10 cellular contexts compared by ENCODE assay signal in the genomic region with DNA sequence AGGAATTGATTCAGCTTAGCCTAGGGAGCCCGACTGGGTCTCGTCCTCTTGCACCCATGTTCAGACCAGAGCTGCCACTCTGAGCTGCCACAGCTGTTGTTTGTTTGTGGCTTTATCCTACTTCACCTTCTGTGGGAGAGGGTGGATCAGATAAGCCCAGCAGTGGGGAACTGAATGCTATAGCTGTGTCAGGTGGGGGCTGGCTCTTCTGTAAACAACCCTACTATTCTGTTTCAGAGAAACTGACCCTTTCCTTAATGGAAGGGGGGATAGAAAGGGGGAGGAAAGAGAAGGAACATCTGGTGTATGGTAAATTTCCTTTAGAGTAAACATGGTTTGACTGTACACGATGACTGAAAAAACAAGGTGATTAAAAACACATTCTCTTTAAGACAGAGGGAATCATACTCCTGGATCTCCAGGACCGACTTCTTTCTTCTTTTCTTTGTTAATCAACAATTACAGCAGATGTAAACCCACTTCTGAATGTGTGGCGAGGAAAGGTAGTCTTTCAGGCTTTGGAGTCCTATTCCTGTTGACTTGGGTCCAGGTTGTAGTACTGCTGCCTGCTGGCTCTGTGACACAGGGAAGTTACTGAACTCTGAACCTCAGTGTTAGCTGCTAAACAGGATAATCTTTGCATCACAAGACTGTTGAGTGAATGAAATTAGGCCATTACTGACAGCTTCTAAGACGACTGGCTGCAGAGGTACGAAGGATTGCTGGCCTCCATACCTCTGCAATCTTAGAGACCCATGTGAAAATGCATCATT. TPM values are rescaled to one million over a fixed set of nuclear protein-coding genes. Genes with fewer than 3 reads are reported as not detected.
DNase-seq lines count a peak whose midpoint lies in the region; TF ChIP-seq lines count a peak whose summit lies in the region.
"Had no signal": no experiment of that assay in that cellular context is flagged by ENCODE, and none has a peak within 500 bp of the region (broad histone marks: within the 10 kb centered on the region; RNA-seq: fewer than 3 reads in every experiment).

No MANE protein-coding gene starts in this region.

- H3K4me3 Mint-ChIP-seq in H9, result no peak overlapping the region

- TF ChIP-seq CTCF in breast epithelium (IDR thresholded peaks at IDR 0.05) (no peak), liver (IDR thresholded peaks at IDR 0.05; ENCODE audit: low read depth, low read length, missing input control) (no peak), testis (IDR thresholded peaks at IDR 0.05) (no peak), H9 (conservative IDR thresholded peaks at IDR 0.05) (no peak)

- no peaks in the 10 kb centered on the region for H3K79me1 ChIP-seq in H9 (ENCODE audit: insufficient read depth, low read depth, low read length, poor library complexity, severe bottlenecking)

- H2AFZ ChIP-seq in H9 (ENCODE audit: low read length), result no peak overlapping the region

- no peak for TF ChIP-seq RAD21 in liver (IDR thresholded peaks at IDR 0.05)

- H3K27me3 ChIP-seq in breast epithelium, result no peaks in the 10 kb centered on the region
- H3K27me3 ChIP-seq in liver (ENCODE audit: control insufficient read depth in 4 of 4, insufficient read depth in 4 of 4, low read length in 3 of 4), result no peaks in the 10 kb centered on the region
- H3K27me3 ChIP-seq in testis, result no peaks in the 10 kb centered on the region
- H3K27me3 ChIP-seq in H9 (ENCODE audit: insufficient read depth, low read length), result no peaks in the 10 kb centered on the region; the same call in 1 of the 2 replicates

- H3K14ac ChIP-seq in H9 (ENCODE audit: insufficient read depth, low read length), result no peak overlapping the region

- no peak overlapping the region for H2BK15ac ChIP-seq in H9 (ENCODE audit: low read depth, low read length)

- H3K23ac ChIP-seq in H9 (ENCODE audit: insufficient read length, low read depth, low read length), result no peak overlapping the region

- H3K56ac ChIP-seq in H9 (ENCODE audit: insufficient read length, low read depth, low read length), result no peak overlapping the region

- no peaks in the 10 kb centered on the region for H3K36me3 ChIP-seq in breast epithelium
- H3K36me3 ChIP-seq in liver (ENCODE audit: control insufficient read depth in 4 of 4, insufficient read depth in 3 of 4, low read depth in 1 of 4, low read length in 3 of 4), result no peaks in the 10 kb centered on the region
- no peaks in the 10 kb centered on the region for H3K36me3 ChIP-seq in testis (ENCODE audit: low read depth, missing control alignments)

- H3K27ac Mint-ChIP-seq in H9, result no peak overlapping the region

- H3K4me1 ChIP-seq in breast epithelium (peaks cover 7 to 24% of the 10 kb centered on the region in 2 donors), liver (ENCODE audit: control insufficient read depth in 4 of 4, insufficient read depth in 4 of 4, low read length in 3 of 4) (peaks cover 21 to 69% (median 52%) of the 10 kb centered on the region in 4 donors), testis (peaks cover 97% of the 10 kb centered on the region), H9 (ENCODE audit: insufficient read depth, low read length) (no peaks in the 10 kb centered on the region; the same call in 1 of the 2 replicates)

- TF ChIP-seq POLR2A in breast epithelium (IDR thresholded peaks at IDR 0.05) (no peak), testis (IDR thresholded peaks at IDR 0.05) (no peak)

- no peak overlapping the region for H3K18ac ChIP-seq in H9 (ENCODE audit: insufficient read length, low read depth, low read length)

- H3K4me3 ChIP-seq in breast epithelium, result peak overlapping the region in 2 of 3 donors; percentile 7 to 48
- H3K4me3 ChIP-seq in liver (ENCODE audit: low read depth in 1 of 3, low read length in 3 of 3), result no peak overlapping the region
- H3K4me3 ChIP-seq in testis, result no peak overlapping the region

- no peak overlapping the region for H3T11ph ChIP-seq in H9 (ENCODE audit: low read length)

- H2AK5ac ChIP-seq in H9 (ENCODE audit: insufficient read length, low read length), result no peak overlapping the region

- H3K9ac ChIP-seq in liver (ENCODE audit: low read depth in 1 of 2, low read length in 2 of 2) (no peak overlapping the region), H9 (ENCODE audit: extremely low read depth, insufficient read length, low read length) (no peak overlapping the region)

- H3K4me1 Mint-ChIP-seq in H9, result peaks cover 61 to 73% of the 10 kb centered on the region in 2 experiments

- H3K4me2 ChIP-seq in H9 (ENCODE audit: insufficient read depth, insufficient read length, low read length), result no peak overlapping the region

- H3K4ac ChIP-seq in H9 (ENCODE audit: low read depth, low read length), result no peak overlapping the region

- no peak overlapping the region for H2BK5ac ChIP-seq in H9 (ENCODE audit: insufficient read length, low read length)

- H3K27me3 Mint-ChIP-seq in H9 (ENCODE audit: low read depth), result peaks cover 21% of the 10 kb centered on the region

- H4K20me1 ChIP-seq in H9 (ENCODE audit: control insufficient read depth, insufficient read depth, insufficient read length), result no peaks in the 10 kb centered on the region

- peaks cover under 1% of the 10 kb centered on the region for H3K23me2 ChIP-seq in H9 (ENCODE audit: insufficient read length, low read depth, low read length, poor library complexity, severe bottlenecking)

- WGBS in liver, result 36% methylated on average over 7 of the region's 7 CpGs
- 55 to 56% methylated on average over 7 of the region's 7 CpGs for WGBS in testis, 2 donors
- no CpG with 5 or more reads among the region's 7 CpGs for WGBS in H9 (ENCODE audit: extremely low coverage, insufficient read length, low lambda C conversion rate)

- H4K91ac ChIP-seq in H9 (ENCODE audit: insufficient read length, low read depth, low read length), result no peak overlapping the region

- no peaks in the 10 kb centered on the region for H3K9me3 Mint-ChIP-seq in H9

- peak overlapping the region; percentile 71 to 86 for H3K27ac ChIP-seq in breast epithelium
- peak overlapping the region; percentile 58 to 73 for H3K27ac ChIP-seq in liver (ENCODE audit: low read depth in 1 of 2, low read length in 2 of 2)
- peak overlapping the region; percentile 82 to 89 for H3K27ac ChIP-seq in testis
- no peak overlapping the region for H3K27ac ChIP-seq in H9 (ENCODE audit: insufficient read length, low read depth, low read length)

- H4K8ac ChIP-seq in H9 (replicated peaks; ENCODE audit: insufficient read length, low read depth, low read length), result no peak overlapping the region

- in situ Hi-C loops in G401 (cut with HindIII; ENCODE audit: low sequenced_read_pairs), result no loop called here

- peaks cover 2 to 15% (median 3%) of the 10 kb centered on the region in 3 experiments; a peak in 5 of 7 replicates for H3K36me3 Mint-ChIP-seq in H9 (ENCODE audit: insufficient read depth in 1 of 3, low read depth in 3 of 3)

- H3K79me2 ChIP-seq in H9 (ENCODE audit: insufficient read depth, low read length), result peaks cover 5% of the 10 kb centered on the region; the same call in 1 of the 2 replicates

- DNase-seq in NCI-H526 treated with DMSO at 0.1 percent for 48 hours (lab: John Stamatoyannopoulos, UW) (peak; percentile 3), breast epithelium (ENCODE audit: low spot score in 2 of 2) (no peak), testis (no peak), H9 (no peak), G401 (ENCODE audit: low spot score) (no peak)
- DNase-seq in stimulated activated CD4-positive, alpha-beta T cell treated with anti-CD3 and anti-CD28 coated beads, Interleukin-4, amount 100 ng/mL, for 4 hours, result no peak
- DNase-seq: activated CD4-positive, alpha-beta T cell treated with anti-CD3 and anti-CD28 coated beads for 4 hours; Karpas-422 had no signal

- intact Hi-C loops in breast epithelium (cut with DNase I; ENCODE audit: low total_unique reads), result no loop called here
- intact Hi-C loops in testis (cut with DNase I; ENCODE audit: low total_unique reads), result no loop called here

- H2BK20ac ChIP-seq in H9 (ENCODE audit: low read depth, low read length, poor library complexity, severe bottlenecking), result no peak overlapping the region

- H2BK12ac ChIP-seq in H9 (ENCODE audit: insufficient read length, low read depth, low read length), result no peak overlapping the region

- no peak overlapping the region for H2BK120ac ChIP-seq in H9 (ENCODE audit: low read depth, low read length, poor library complexity, severe bottlenecking)

- H4K5ac ChIP-seq in H9 (ENCODE audit: insufficient read length, low read depth, low read length), result no peak overlapping the region

- H3K9me3 ChIP-seq in breast epithelium, result no peaks in the 10 kb centered on the region
- no peaks in the 10 kb centered on the region for H3K9me3 ChIP-seq in liver (ENCODE audit: control insufficient read depth in 4 of 4, low read length in 3 of 4)
- no peaks in the 10 kb centered on the region for H3K9me3 ChIP-seq in testis
- H3K9me3 ChIP-seq in H9 (ENCODE audit: control insufficient read depth, low read depth, low read length), result no peaks in the 10 kb centered on the region

TF ChIP-seq in liver, 16 proteins besides CTCF, POLR2A, EP300 and RAD21 (continues in another document):
- TF ChIP-seq FOXA1 (IDR thresholded peaks at IDR 0.05) (peak; percentile 37), EGR1 (IDR thresholded peaks at IDR 0.05; ENCODE audit: low read depth in 2 of 2) (peak in 1 of 2 donors; percentile 75), JUND (IDR thresholded peaks at IDR 0.05) (peak in 1 of 2 donors; percentile 70), SP1 (IDR thresholded peaks at IDR 0.05) (peak; percentile 75)

RNA-seq across cellular contexts. Expression of gene PRXL2A, which starts 6.0 kb away (rescaled TPM):
- total RNA-seq in breast epithelium, result 100 to 1,000 TPM in 1 of 3 donors, 10 to 100 TPM in 2; 82.3 to 547 (median 88.4) TPM
- 10 to 100 TPM; 48.5 to 51.2 TPM for total RNA-seq in liver
- polyA plus RNA-seq in liver, result 10 to 100 TPM; 56.9 to 87.4 TPM
- 100 to 1,000 TPM; 102 to 104 TPM for total RNA-seq in testis
- 106 TPM for polyA plus RNA-seq in testis (ENCODE audit: insufficient read depth, low read depth, low replicate concordance)
- total RNA-seq in H9 (2021), result 43.4 and 47.1 TPM in 2 replicates
- total RNA-seq in G401 (2014; rRNA removed; shearing (Covaris generic)), result 61.2 and 65.0 TPM in 2 replicates

RNA-seq across cellular contexts. Expression of gene TSPAN14, which starts 39.8 kb away (rescaled TPM):
- total RNA-seq in breast epithelium (10 to 100 TPM; 52.8 to 76.8 (median 74.8) TPM), liver (10 to 100 TPM; 27.0 to 36.8 TPM), testis (10 to 100 TPM; 61.4 to 64.6 TPM), H9 (2021) (46.6 and 46.8 TPM in 2 replicates)
- polyA plus RNA-seq in liver (10 to 100 TPM; 19.9 to 27.6 TPM), testis (ENCODE audit: insufficient read depth, low read depth, low replicate concordance) (59.1 TPM)
- total RNA-seq in G401 (2014; rRNA removed; shearing (Covaris generic)), result 8.5 and 24.5 TPM in 2 replicates

RNA-seq across cellular contexts. Expression of gene DYDC2, which starts 57.7 kb away (rescaled TPM):
- total RNA-seq in breast epithelium (under 1 TPM in 1 of 3 donors, not detected in 2; 0.32 TPM), liver (1 to 10 TPM in 1 of 2 donors, under 1 TPM in 1; 0.25 to 2.0 TPM), testis (1 to 10 TPM; 1.8 to 4.5 TPM), H9 (2021) (2.6 and 2.8 TPM in 2 replicates)
- polyA plus RNA-seq in liver (under 1 TPM; 0.14 to 0.25 TPM), testis (ENCODE audit: insufficient read depth, low read depth, low replicate concordance) (22.8 TPM)
- total RNA-seq in G401 (2014; rRNA removed; shearing (Covaris generic)), result not detected in 2 replicates

RNA-seq across cellular contexts. Expression of gene DYDC1, which starts 57.8 kb away (rescaled TPM):
- total RNA-seq in breast epithelium, result not detected
- total RNA-seq in liver, result under 1 TPM in 1 of 2 donors, not detected in 1; 0.23 TPM
- polyA plus RNA-seq in liver, result not detected
- total RNA-seq in testis, result 10 to 100 TPM; 47.5 to 72.5 TPM
- 207 TPM for polyA plus RNA-seq in testis (ENCODE audit: insufficient read depth, low read depth, low replicate concordance)
- total RNA-seq in H9 (2021), result not detected in 2 replicates
- not detected in 2 replicates for total RNA-seq in G401 (2014; rRNA removed; shearing (Covaris generic))
- polyA plus RNA-seq: adipose tissue had no signal

Comparison
In these comparisons a context has a peak if more than half of its experiments do, and no peak if none do; other contexts are left out.
1. H3K4me3 ChIP-seq: peak in breast epithelium (2 of 3); none in liver (0 of 3) and testis (0 of 2).